In genomic region chr3:88408935-88409334, GRCh38 we compare ENCODE assay signal across 1 cellular context.
TF ChIP-seq lines count a peak whose summit lies in the region.

No MANE protein-coding gene starts in this region.

TF ChIP-seq in HEK293, 187 proteins besides CTCF, POLR2A, EP300 and RAD21 (continued from another document and continues in another):
- TF ChIP-seq, protein P1, sequence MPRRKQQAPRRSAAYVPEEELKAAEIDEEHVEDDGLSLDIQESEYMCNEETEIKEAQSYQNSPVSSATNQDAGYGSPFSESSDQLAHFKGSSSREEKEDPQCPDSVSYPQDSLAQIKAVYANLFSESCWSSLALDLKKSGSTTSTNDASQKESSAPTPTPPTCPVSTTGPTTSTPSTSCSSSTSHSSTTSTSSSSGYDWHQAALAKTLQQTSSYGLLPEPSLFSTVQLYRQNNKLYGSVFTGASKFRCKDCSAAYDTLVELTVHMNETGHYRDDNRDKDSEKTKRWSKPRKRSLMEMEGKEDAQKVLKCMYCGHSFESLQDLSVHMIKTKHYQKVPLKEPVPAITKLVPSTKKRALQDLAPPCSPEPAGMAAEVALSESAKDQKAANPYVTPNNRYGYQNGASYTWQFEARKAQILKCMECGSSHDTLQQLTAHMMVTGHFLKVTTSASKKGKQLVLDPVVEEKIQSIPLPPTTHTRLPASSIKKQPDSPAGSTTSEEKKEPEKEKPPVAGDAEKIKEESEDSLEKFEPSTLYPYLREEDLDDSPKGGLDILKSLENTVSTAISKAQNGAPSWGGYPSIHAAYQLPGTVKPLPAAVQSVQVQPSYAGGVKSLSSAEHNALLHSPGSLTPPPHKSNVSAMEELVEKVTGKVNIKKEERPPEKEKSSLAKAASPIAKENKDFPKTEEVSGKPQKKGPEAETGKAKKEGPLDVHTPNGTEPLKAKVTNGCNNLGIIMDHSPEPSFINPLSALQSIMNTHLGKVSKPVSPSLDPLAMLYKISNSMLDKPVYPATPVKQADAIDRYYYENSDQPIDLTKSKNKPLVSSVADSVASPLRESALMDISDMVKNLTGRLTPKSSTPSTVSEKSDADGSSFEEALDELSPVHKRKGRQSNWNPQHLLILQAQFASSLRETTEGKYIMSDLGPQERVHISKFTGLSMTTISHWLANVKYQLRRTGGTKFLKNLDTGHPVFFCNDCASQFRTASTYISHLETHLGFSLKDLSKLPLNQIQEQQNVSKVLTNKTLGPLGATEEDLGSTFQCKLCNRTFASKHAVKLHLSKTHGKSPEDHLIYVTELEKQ (tag by site-specific recombination; IDR thresholded peaks at IDR 0.05; ENCODE audit: borderline replicate concordance) = no peak
- TF ChIP-seq ZNF585B (tag by site-specific recombination; IDR thresholded peaks at IDR 0.05) (no peak), ZNF660 (tag by site-specific recombination; IDR thresholded peaks at IDR 0.05) (no peak), ZNF777 (tag by site-specific recombination; IDR thresholded peaks at IDR 0.05; ENCODE audit: borderline replicate concordance) (no peak), ZNF677 (tag by site-specific recombination; IDR thresholded peaks at IDR 0.05) (no peak), EGR2 (tag by site-specific recombination; IDR thresholded peaks at IDR 0.05; ENCODE audit: low read depth) (no peak), ZNF157 (tag by site-specific recombination; IDR thresholded peaks at IDR 0.05) (no peak), ZNF239 (tag by site-specific recombination; IDR thresholded peaks at IDR 0.05) (no peak), ZEB2 (tag by site-specific recombination; IDR thresholded peaks at IDR 0.05) (0 out of 2 replicates have a peak, but pooled peaks have one; percentile 40), ZNF121 (tag by site-specific recombination; IDR thresholded peaks at IDR 0.05) (no peak), ZNF2 (tag by site-specific recombination; IDR thresholded peaks at IDR 0.05) (no peak), SP3 (tag by site-specific recombination; IDR thresholded peaks at IDR 0.05) (no peak), ZBTB8A (tag by site-specific recombination; IDR thresholded peaks at IDR 0.05) (no peak), YY1 (tag by site-specific recombination; IDR thresholded peaks at IDR 0.05) (no peak), ZBTB48 (tag by site-specific recombination; IDR thresholded peaks at IDR 0.05) (no peak), MYNN (tag by site-specific recombination; IDR thresholded peaks at IDR 0.05; ENCODE audit: borderline replicate concordance) (no peak), ZNF610 (tag by site-specific recombination; IDR thresholded peaks at IDR 0.05; ENCODE audit: borderline replicate concordance) (no peak), ZNF175 (tag by site-specific recombination; IDR thresholded peaks at IDR 0.05) (no peak), ZNF311 (tag by site-specific recombination; IDR thresholded peaks at IDR 0.05; ENCODE audit: borderline replicate concordance) (no peak), OVOL3 (tag by site-specific recombination; IDR thresholded peaks at IDR 0.05) (no peak), REST (tag by site-specific recombination; IDR thresholded peaks at IDR 0.05) (no peak), ATF2 (tag by site-specific recombination; IDR thresholded peaks at IDR 0.05; ENCODE audit: low read depth) (no peak), ZNF501 (tag by site-specific recombination; IDR thresholded peaks at IDR 0.05) (no peak), SCRT1 (tag by site-specific recombination; IDR thresholded peaks at IDR 0.05; ENCODE audit: borderline replicate concordance) (no peak), ZNF514 (tag by site-specific recombination; IDR thresholded peaks at IDR 0.05) (no peak), GFI1B (tag by site-specific recombination; IDR thresholded peaks at IDR 0.05) (no peak), ZSCAN16 (tag by site-specific recombination; IDR thresholded peaks at IDR 0.05) (no peak), ZNF324 (tag by site-specific recombination; IDR thresholded peaks at IDR 0.05) (no peak), ZNF76 (tag by site-specific recombination; IDR thresholded peaks at IDR 0.05; ENCODE audit: borderline replicate concordance, low read depth) (no peak), MZF1 (tag by site-specific recombination; IDR thresholded peaks at IDR 0.05; ENCODE audit: borderline replicate concordance) (no peak), ZFP3 (tag by site-specific recombination; IDR thresholded peaks at IDR 0.05; ENCODE audit: low read depth) (no peak), ZNF169 (tag by site-specific recombination; IDR thresholded peaks at IDR 0.05) (no peak), ZNF555 (tag by site-specific recombination; conservative IDR thresholded peaks at IDR 0.05) (no peak), ZNF211 (tag by site-specific recombination; IDR thresholded peaks at IDR 0.05; ENCODE audit: low read depth) (no peak), ZNF24 (tag by site-specific recombination; IDR thresholded peaks at IDR 0.05) (no peak; the same call in 1 of the 2 replicates), HIC1 (tag by site-specific recombination; IDR thresholded peaks at IDR 0.05) (peak; percentile 42; the same call in 1 of the 2 replicates), ZNF529 (tag by site-specific recombination; IDR thresholded peaks at IDR 0.05; ENCODE audit: insufficient replicate concordance) (no peak)
- TF ChIP-seq, protein P2, sequence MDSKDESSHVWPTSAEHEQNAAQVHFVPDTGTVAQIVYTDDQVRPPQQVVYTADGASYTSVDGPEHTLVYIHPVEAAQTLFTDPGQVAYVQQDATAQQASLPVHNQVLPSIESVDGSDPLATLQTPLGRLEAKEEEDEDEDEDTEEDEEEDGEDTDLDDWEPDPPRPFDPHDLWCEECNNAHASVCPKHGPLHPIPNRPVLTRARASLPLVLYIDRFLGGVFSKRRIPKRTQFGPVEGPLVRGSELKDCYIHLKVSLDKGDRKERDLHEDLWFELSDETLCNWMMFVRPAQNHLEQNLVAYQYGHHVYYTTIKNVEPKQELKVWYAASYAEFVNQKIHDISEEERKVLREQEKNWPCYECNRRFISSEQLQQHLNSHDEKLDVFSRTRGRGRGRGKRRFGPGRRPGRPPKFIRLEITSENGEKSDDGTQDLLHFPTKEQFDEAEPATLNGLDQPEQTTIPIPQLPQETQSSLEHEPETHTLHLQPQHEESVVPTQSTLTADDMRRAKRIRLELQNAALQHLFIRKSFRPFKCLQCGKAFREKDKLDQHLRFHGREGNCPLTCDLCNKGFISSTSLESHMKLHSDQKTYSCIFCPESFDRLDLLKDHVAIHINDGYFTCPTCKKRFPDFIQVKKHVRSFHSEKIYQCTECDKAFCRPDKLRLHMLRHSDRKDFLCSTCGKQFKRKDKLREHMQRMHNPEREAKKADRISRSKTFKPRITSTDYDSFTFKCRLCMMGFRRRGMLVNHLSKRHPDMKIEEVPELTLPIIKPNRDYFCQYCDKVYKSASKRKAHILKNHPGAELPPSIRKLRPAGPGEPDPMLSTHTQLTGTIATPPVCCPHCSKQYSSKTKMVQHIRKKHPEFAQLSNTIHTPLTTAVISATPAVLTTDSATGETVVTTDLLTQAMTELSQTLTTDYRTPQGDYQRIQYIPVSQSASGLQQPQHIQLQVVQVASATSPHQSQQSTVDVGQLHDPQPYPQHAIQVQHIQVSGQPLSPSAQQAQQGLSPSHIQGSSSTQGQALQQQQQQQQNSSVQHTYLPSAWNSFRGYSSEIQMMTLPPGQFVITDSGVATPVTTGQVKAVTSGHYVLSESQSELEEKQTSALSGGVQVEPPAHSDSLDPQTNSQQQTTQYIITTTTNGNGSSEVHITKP (tag by site-specific recombination; IDR thresholded peaks at IDR 0.05) = peak; percentile 65
- TF ChIP-seq, protein P3, sequence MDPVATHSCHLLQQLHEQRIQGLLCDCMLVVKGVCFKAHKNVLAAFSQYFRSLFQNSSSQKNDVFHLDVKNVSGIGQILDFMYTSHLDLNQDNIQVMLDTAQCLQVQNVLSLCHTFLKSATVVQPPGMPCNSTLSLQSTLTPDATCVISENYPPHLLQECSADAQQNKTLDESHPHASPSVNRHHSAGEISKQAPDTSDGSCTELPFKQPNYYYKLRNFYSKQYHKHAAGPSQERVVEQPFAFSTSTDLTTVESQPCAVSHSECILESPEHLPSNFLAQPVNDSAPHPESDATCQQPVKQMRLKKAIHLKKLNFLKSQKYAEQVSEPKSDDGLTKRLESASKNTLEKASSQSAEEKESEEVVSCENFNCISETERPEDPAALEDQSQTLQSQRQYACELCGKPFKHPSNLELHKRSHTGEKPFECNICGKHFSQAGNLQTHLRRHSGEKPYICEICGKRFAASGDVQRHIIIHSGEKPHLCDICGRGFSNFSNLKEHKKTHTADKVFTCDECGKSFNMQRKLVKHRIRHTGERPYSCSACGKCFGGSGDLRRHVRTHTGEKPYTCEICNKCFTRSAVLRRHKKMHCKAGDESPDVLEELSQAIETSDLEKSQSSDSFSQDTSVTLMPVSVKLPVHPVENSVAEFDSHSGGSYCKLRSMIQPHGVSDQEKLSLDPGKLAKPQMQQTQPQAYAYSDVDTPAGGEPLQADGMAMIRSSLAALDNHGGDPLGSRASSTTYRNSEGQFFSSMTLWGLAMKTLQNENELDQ (tag by site-specific recombination; IDR thresholded peaks at IDR 0.05; ENCODE audit: low read depth) = no peak
- TF ChIP-seq, protein P4, sequence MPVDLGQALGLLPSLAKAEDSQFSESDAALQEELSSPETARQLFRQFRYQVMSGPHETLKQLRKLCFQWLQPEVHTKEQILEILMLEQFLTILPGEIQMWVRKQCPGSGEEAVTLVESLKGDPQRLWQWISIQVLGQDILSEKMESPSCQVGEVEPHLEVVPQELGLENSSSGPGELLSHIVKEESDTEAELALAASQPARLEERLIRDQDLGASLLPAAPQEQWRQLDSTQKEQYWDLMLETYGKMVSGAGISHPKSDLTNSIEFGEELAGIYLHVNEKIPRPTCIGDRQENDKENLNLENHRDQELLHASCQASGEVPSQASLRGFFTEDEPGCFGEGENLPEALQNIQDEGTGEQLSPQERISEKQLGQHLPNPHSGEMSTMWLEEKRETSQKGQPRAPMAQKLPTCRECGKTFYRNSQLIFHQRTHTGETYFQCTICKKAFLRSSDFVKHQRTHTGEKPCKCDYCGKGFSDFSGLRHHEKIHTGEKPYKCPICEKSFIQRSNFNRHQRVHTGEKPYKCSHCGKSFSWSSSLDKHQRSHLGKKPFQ (tag by site-specific recombination; IDR thresholded peaks at IDR 0.05) = no peak
- TF ChIP-seq, protein P5, sequence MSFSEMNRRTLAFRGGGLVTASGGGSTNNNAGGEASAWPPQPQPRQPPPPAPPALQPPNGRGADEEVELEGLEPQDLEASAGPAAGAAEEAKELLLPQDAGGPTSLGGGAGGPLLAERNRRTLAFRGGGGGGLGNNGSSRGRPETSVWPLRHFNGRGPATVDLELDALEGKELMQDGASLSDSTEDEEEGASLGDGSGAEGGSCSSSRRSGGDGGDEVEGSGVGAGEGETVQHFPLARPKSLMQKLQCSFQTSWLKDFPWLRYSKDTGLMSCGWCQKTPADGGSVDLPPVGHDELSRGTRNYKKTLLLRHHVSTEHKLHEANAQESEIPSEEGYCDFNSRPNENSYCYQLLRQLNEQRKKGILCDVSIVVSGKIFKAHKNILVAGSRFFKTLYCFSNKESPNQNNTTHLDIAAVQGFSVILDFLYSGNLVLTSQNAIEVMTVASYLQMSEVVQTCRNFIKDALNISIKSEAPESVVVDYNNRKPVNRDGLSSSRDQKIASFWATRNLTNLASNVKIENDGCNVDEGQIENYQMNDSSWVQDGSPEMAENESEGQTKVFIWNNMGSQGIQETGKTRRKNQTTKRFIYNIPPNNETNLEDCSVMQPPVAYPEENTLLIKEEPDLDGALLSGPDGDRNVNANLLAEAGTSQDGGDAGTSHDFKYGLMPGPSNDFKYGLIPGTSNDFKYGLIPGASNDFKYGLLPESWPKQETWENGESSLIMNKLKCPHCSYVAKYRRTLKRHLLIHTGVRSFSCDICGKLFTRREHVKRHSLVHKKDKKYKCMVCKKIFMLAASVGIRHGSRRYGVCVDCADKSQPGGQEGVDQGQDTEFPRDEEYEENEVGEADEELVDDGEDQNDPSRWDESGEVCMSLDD (tag by site-specific recombination; IDR thresholded peaks at IDR 0.05) = no peak
